In the genomic region with DNA sequence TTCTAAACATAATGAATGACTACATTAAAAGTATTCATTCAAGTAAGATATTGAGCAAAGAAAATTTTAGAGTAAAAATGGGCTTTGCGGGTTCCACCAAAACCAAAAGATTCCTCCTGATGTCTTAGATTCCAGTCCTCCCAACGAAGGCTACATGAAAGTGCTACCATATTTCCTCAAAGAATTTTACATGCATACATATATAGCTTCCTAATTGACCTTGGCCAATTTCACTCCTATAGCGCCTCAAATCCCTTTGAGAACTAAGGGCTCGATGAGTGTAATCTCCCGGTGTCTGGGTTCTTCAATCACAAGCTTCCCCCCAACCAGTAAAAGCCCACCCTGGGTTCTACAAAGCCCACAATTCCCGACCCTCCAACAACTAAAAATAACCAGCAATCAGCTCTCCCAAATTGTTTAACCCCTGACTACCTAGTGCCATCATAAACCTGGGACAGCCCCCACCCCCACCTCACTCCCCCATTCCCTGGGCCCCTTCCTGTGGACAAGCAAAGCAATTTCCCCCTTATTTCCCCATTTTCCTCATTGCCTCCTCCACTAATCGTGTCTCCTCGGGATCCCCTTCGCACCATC, we compare ENCODE assay signal across 8 cellular contexts. TPM values are rescaled to one million over a fixed set of nuclear protein-coding genes. Genes with fewer than 3 reads are reported as not detected.
DNase-seq lines count a peak whose midpoint lies in the region; ATAC-seq and TF ChIP-seq lines count a peak whose summit lies in the region.

No MANE protein-coding gene starts in this region.

- H3K27me3 ChIP-seq in esophagus (ENCODE audit: control insufficient read depth in 1 of 2, insufficient read depth in 2 of 2, low read length in 2 of 2), result no peaks in the 10 kb centered on the region

- WGBS in esophagus, 2 donors, result 30 to 33% methylated on average over 9 of the region's 9 CpGs

- H3K27ac Mint-ChIP-seq in progenitor cell of endocrine pancreas, result peak overlapping the region; percentile 95

- peak overlapping the region; percentile 92 for H3K27ac ChIP-seq in RWPE1
- H3K27ac ChIP-seq in esophagus (ENCODE audit: low read depth in 2 of 2, low read length in 1 of 2), result peak overlapping the region; percentile 78 to 94

- peaks cover 0 to 6% of the 10 kb centered on the region in 2 donors for H3K4me1 ChIP-seq in esophagus (ENCODE audit: control insufficient read depth in 2 of 2, insufficient read depth in 2 of 2, low read length in 1 of 2)

- DNase-seq in GF-D8 (lab: John Stamatoyannopoulos, UW), result peak; percentile 74
- DNase-seq in RWPE1 (ENCODE audit: low spot score), result no peak
- DNase-seq in progenitor cell of endocrine pancreas (ENCODE audit: low spot score, unreplicated experiment), result no peak
- DNase-seq in stimulated activated CD8-positive, alpha-beta memory T cell treated with anti-CD3 and anti-CD28 coated beads, Interleukin-4, amount 100 ng/mL, for 48 hours, result no peak
- DNase-seq in dedifferentiated amniotic fluid mesenchymal stem cell (ENCODE audit: extremely low spot score), result no peak

- peak overlapping the region; percentile 85 to 90 for H3K4me3 ChIP-seq in esophagus (ENCODE audit: low read depth in 1 of 2, low read length in 2 of 2)

- TF ChIP-seq CTCF in RWPE1 (conservative IDR thresholded peaks at IDR 0.05; ENCODE audit: low read depth), result no peak
- no peak for TF ChIP-seq CTCF in progenitor cell of endocrine pancreas (IDR thresholded peaks at IDR 0.05; ENCODE audit: unreplicated experiment)

- ATAC-seq in GM19328 (IDR thresholded peaks at IDR 0.05; ENCODE audit: unreplicated experiment) (no peak), HG02588 (IDR thresholded peaks at IDR 0.05; ENCODE audit: unreplicated experiment) (no peak)

- no peaks in the 10 kb centered on the region for H3K9me3 ChIP-seq in esophagus (ENCODE audit: control insufficient read depth in 2 of 2, insufficient read depth in 1 of 2, low read depth in 1 of 2, low read length in 1 of 2)

- H3K4me3 Mint-ChIP-seq in progenitor cell of endocrine pancreas (ENCODE audit: low read depth), result peak overlapping the region; percentile 98

- H3K27me3 Mint-ChIP-seq in progenitor cell of endocrine pancreas, result no peaks in the 10 kb centered on the region

- peaks cover 1% of the 10 kb centered on the region for H3K9me3 Mint-ChIP-seq in progenitor cell of endocrine pancreas (ENCODE audit: low read depth)

- POLR2A ChIA-PET in RWPE1 (lab: Yijun Ruan, JAX; ENCODE audit: low non-redundant PET), result interaction anchor here (0.6 kb wide), 1 partner anchor 80 kb away, joined by 3 read pairs; no protein-coding TSS in a partner anchor

- no peaks in the 10 kb centered on the region for H3K36me3 ChIP-seq in esophagus (ENCODE audit: control insufficient read depth in 2 of 2, insufficient read depth in 2 of 2, low read length in 1 of 2)

- peaks cover 48% of the 10 kb centered on the region for H3K4me1 Mint-ChIP-seq in progenitor cell of endocrine pancreas (ENCODE audit: low read depth)

- peaks cover 5% of the 10 kb centered on the region for H3K36me3 Mint-ChIP-seq in progenitor cell of endocrine pancreas (ENCODE audit: insufficient read depth)

- CTCF ChIA-PET in RWPE1 (lab: Yijun Ruan, JAX), result interaction anchor here (0.5 to 0.7 kb wide), 2 partner anchors 41 to 69 kb away, joined by 4 to 6 read pairs; no protein-coding TSS in a partner anchor

RNA-seq across cellular contexts. Expression of gene SIK3, which starts 1.2 kb away (rescaled TPM):
- 1 to 10 TPM; 6.4 to 7.0 TPM for polyA plus RNA-seq in esophagus
- 61.0 and 68.0 TPM in 2 replicates for total RNA-seq in progenitor cell of endocrine pancreas

RNA-seq across cellular contexts. Expression of gene PAFAH1B2, which starts 47.0 kb away (rescaled TPM):
- 10 to 100 TPM; 13.9 to 14.0 TPM for polyA plus RNA-seq in esophagus
- total RNA-seq in progenitor cell of endocrine pancreas, result 116 and 121 TPM in 2 replicates
